8 cellular contexts compared by ENCODE assay signal in genomic region chr6:37171970-37172812, GRCh38. TPM values are rescaled to one million over a fixed set of nuclear protein-coding genes. Genes with fewer than 3 reads are reported as not detected.
DNase-seq lines count a peak whose midpoint lies in the region; TF ChIP-seq lines count a peak whose summit lies in the region.

No MANE protein-coding gene starts in this region.

- TF ChIP-seq POLR2A in uterus (IDR thresholded peaks at IDR 0.05) = peak in 1 of 2 donors; percentile 16

- in situ Hi-C loops in astrocyte of the cerebellum (cut with HindIII; ENCODE audit: low sequenced_read_pairs) = no loop called here

- peak; percentile 92 for TF ChIP-seq CTCF in BE2C (IDR thresholded peaks at IDR 0.05; ENCODE audit: low read depth, low read length)
- peak; percentile 90 for TF ChIP-seq CTCF in astrocyte of the cerebellum (IDR thresholded peaks at IDR 0.05; ENCODE audit: low read depth, low read length, missing control alignments)
- TF ChIP-seq CTCF in uterus (IDR thresholded peaks at IDR 0.05) = peak; percentile 92 to 98 (median 96)

- H3K4me1 ChIP-seq in BE2C (peaks cover 3% of the 10 kb centered on the region; the same call in 1 of the 2 replicates), uterus (no peaks in the 10 kb centered on the region)

- H3K9me3 ChIP-seq in BE2C = no peaks in the 10 kb centered on the region
- no peaks in the 10 kb centered on the region for H3K9me3 ChIP-seq in uterus

- intact Hi-C loops in uterus (cut with DNase I; ENCODE audit: low total_unique reads) = loop anchor here (2.0 to 10.0 kb wide), 2 partner anchors 115 to 147 kb away; no protein-coding TSS in a partner anchor

- H3K27ac ChIP-seq in uterus = peak overlapping the region; percentile 91 to 94

- H3K36me3 ChIP-seq in BE2C = peaks cover 16% of the 10 kb centered on the region
- H3K36me3 ChIP-seq in uterus = no peaks in the 10 kb centered on the region

- H3K4me3 ChIP-seq in BE2C (ENCODE audit: low read depth, low read length) (peak overlapping the region; percentile 87), astrocyte of the cerebellum (ENCODE audit: low read depth, low read length) (peak overlapping the region; percentile 96), uterus (peak overlapping the region; percentile 73 to 85)

- H3K27me3 ChIP-seq in BE2C (no peaks in the 10 kb centered on the region), uterus (no peaks in the 10 kb centered on the region)

- peak; percentile 79 for DNase-seq in BE2C
- peak; percentile 96 for DNase-seq in H4 (ENCODE audit: low spot score)
- peak; percentile 54 for DNase-seq in NCI-H2081 treated with DMSO at 0.1 percent for 48 hours (lab: John Stamatoyannopoulos, UW)
- peak; percentile 87 for DNase-seq in T1000 (lab: John Stamatoyannopoulos, UW)
- peak; percentile 91 for DNase-seq in astrocyte of the cerebellum (ENCODE audit: low read depth)
- peak; percentile 87 for DNase-seq in hepatic stellate cell (ENCODE audit: low spot score)
- peak; percentile 90 for DNase-seq in putamen (ENCODE audit: low spot score)
- DNase-seq in uterus = peak; percentile 90 to 94

RNA-seq across cellular contexts. Expression of gene PIM1, which starts 2.2 kb away (rescaled TPM):
- polyA plus RNA-seq in BE2C (2012; ENCODE audit: insufficient read depth, insufficient read length, low read depth) = 64.9 TPM
- total RNA-seq in H4 (2014; rRNA removed; shearing (Covaris generic)) = 9.2 and 12.3 TPM in 2 replicates
- total RNA-seq in uterus = 10 to 100 TPM in 3 of 4 donors, 1 to 10 TPM in 1; 2.0 to 44.5 (median 28.8) TPM

Comparison
In these comparisons a context has a peak if more than half of its experiments do, and no peak if none do; other contexts are left out.
1. Peak in every context shown above with its lines: DNase-seq, H3K4me3 ChIP-seq and H3K27ac ChIP-seq.